9 cellular contexts compared by ENCODE assay signal in genomic region chr5:159179556-159180305, GRCh38. TPM values are rescaled to one million over a fixed set of nuclear protein-coding genes. Genes with fewer than 3 reads are reported as not detected.
A peak's percentile ranks its signal among the peaks of the same experiment; 100 is the strongest.
DNase-seq lines count a peak whose midpoint lies in the region; ATAC-seq and TF ChIP-seq lines count a peak whose summit lies in the region.
"Had no signal": no experiment of that assay in that cellular context is flagged by ENCODE, and none has a peak within 500 bp of the region (broad histone marks: within the 10 kb centered on the region; RNA-seq: fewer than 3 reads in every experiment).

No MANE protein-coding gene starts in this region.

- H3K36me3 Mint-ChIP-seq in activated CD8-positive, alpha-beta memory T cell treated with anti-CD3 and anti-CD28 coated beads, Interleukin-2, amount 10 ng/mL, durations not matched to agents 7 days and 5 days: peaks cover 34% of the 10 kb centered on the region
- H3K36me3 Mint-ChIP-seq in T-helper 17 cell (ENCODE audit: low read depth): peaks cover 2% of the 10 kb centered on the region
- peaks cover 8 to 26% of the 10 kb centered on the region in 2 donors for H3K36me3 Mint-ChIP-seq in stimulated activated naive B cell treated with anti-CD40 and anti-IgM and Interleukin-4, amounts not matched to agents 10 μg/mL and 1 μg/mL and 100 μg/mL, for 72 hours

- no peak overlapping the region for H3K4me3 ChIP-seq in fibroblast of pulmonary artery (replicated peaks; ENCODE audit: low read depth, low read length)

- DNase-seq in activated CD8-positive, alpha-beta memory T cell treated with anti-CD3 and anti-CD28 coated beads, Interleukin-2, amount 10 ng/mL, durations not matched to agents 7 days and 5 days: no peak
- no peak for DNase-seq in activated CD8-positive, alpha-beta memory T cell treated with anti-CD3 and anti-CD28 coated beads, Interleukin-2, amount 50 U/mL, for 4 hours
- no peak for DNase-seq in T-helper 17 cell
- peak; percentile 32 for DNase-seq in fibroblast of pulmonary artery (ENCODE audit: low read depth)
- DNase-seq in stimulated activated naive B cell treated with anti-CD40 and anti-IgM and Interleukin-4, amounts not matched to agents 10 μg/mL and 1 μg/mL and 100 μg/mL, for 72 hours: no peak
- DNase-seq in dedifferentiated amniotic fluid mesenchymal stem cell (ENCODE audit: extremely low spot score): no peak
- no peak for DNase-seq in stimulated activated CD4-positive, alpha-beta T cell treated with anti-CD3 and anti-CD28 coated beads, Interleukin-4, amount 100 ng/mL, for 4 hours
- DNase-seq: AML-193 had no signal

- TF ChIP-seq CTCF in fibroblast of pulmonary artery (IDR thresholded peaks at IDR 0.05; ENCODE audit: low read length, missing control alignments): no peak

- H3K27ac Mint-ChIP-seq in activated CD8-positive, alpha-beta memory T cell treated with anti-CD3 and anti-CD28 coated beads, Interleukin-2, amount 10 ng/mL, durations not matched to agents 7 days and 5 days: peak overlapping the region; percentile 71
- peak overlapping the region; percentile 93 for H3K27ac Mint-ChIP-seq in T-helper 17 cell
- H3K27ac Mint-ChIP-seq in stimulated activated naive B cell treated with anti-CD40 and anti-IgM and Interleukin-4, amounts not matched to agents 10 μg/mL and 1 μg/mL and 100 μg/mL, for 72 hours: peak overlapping the region; percentile 96

- H3K9me3 Mint-ChIP-seq in activated CD8-positive, alpha-beta memory T cell treated with anti-CD3 and anti-CD28 coated beads, Interleukin-2, amount 10 ng/mL, durations not matched to agents 7 days and 5 days (ENCODE audit: low read depth): no peaks in the 10 kb centered on the region
- H3K9me3 Mint-ChIP-seq in stimulated activated naive B cell treated with anti-CD40 and anti-IgM and Interleukin-4, amounts not matched to agents 10 μg/mL and 1 μg/mL and 100 μg/mL, for 72 hours: no peaks in the 10 kb centered on the region

- H3K9me3 ChIP-seq in T-helper 17 cell (ENCODE audit: control insufficient read depth, low read length, poor library complexity, severe bottlenecking): no peaks in the 10 kb centered on the region

- no peak for ATAC-seq in activated CD8-positive, alpha-beta memory T cell treated with anti-CD3 and anti-CD28 coated beads, Interleukin-2, amount 10 ng/mL, durations not matched to agents 7 days and 5 days
- ATAC-seq in T-helper 17 cell (no peak), HG02938 (IDR thresholded peaks at IDR 0.05; ENCODE audit: unreplicated experiment) (no peak)
- no peak for ATAC-seq in stimulated activated naive B cell treated with anti-CD40 and anti-IgM and Interleukin-4, amounts not matched to agents 10 μg/mL and 1 μg/mL and 100 μg/mL, for 72 hours (replicated peaks)

- H3K4me3 Mint-ChIP-seq in activated CD8-positive, alpha-beta memory T cell treated with anti-CD3 and anti-CD28 coated beads, Interleukin-2, amount 10 ng/mL, durations not matched to agents 7 days and 5 days: no peak overlapping the region
- no peak overlapping the region for H3K4me3 Mint-ChIP-seq in T-helper 17 cell
- H3K4me3 Mint-ChIP-seq in stimulated activated naive B cell treated with anti-CD40 and anti-IgM and Interleukin-4, amounts not matched to agents 10 μg/mL and 1 μg/mL and 100 μg/mL, for 72 hours: peak overlapping the region; percentile 50 to 52

- peaks cover 43% of the 10 kb centered on the region for H3K4me1 Mint-ChIP-seq in activated CD8-positive, alpha-beta memory T cell treated with anti-CD3 and anti-CD28 coated beads, Interleukin-2, amount 10 ng/mL, durations not matched to agents 7 days and 5 days
- H3K4me1 Mint-ChIP-seq in T-helper 17 cell: peaks cover 40% of the 10 kb centered on the region
- peaks cover 25 to 66% of the 10 kb centered on the region in 2 donors for H3K4me1 Mint-ChIP-seq in stimulated activated naive B cell treated with anti-CD40 and anti-IgM and Interleukin-4, amounts not matched to agents 10 μg/mL and 1 μg/mL and 100 μg/mL, for 72 hours

- no peaks in the 10 kb centered on the region for H3K27me3 Mint-ChIP-seq in activated CD8-positive, alpha-beta memory T cell treated with anti-CD3 and anti-CD28 coated beads, Interleukin-2, amount 10 ng/mL, durations not matched to agents 7 days and 5 days
- no peaks in the 10 kb centered on the region for H3K27me3 Mint-ChIP-seq in T-helper 17 cell
- no peaks in the 10 kb centered on the region for H3K27me3 Mint-ChIP-seq in stimulated activated naive B cell treated with anti-CD40 and anti-IgM and Interleukin-4, amounts not matched to agents 10 μg/mL and 1 μg/mL and 100 μg/mL, for 72 hours

- CTCF ChIA-PET in activated CD8-positive, alpha-beta memory T cell treated with anti-CD3 and anti-CD28 coated beads, Interleukin-2, amount 10 ng/mL, durations not matched to agents 7 days and 5 days (lab: Charles Lee): interaction anchor here (1.0 kb wide), 1 partner anchor 91 kb away, joined by 3 read pairs; no protein-coding TSS in a partner anchor

RNA-seq across cellular contexts. Expression of gene RNF145, which starts 29.6 kb away (rescaled TPM):
- total RNA-seq in activated CD8-positive, alpha-beta memory T cell treated with anti-CD3 and anti-CD28 coated beads, Interleukin-2, amount 10 ng/mL, durations not matched to agents 7 days and 5 days: 100 to 1,000 TPM in 1 of 2 experiments, 10 to 100 TPM in 1; 93.9 to 111 TPM
- total RNA-seq in T-helper 17 cell: 10 to 100 TPM; 61.1 to 70.5 TPM

Comparison
In these comparisons a context has a peak if more than half of its experiments do, and no peak if none do; other contexts are left out.
1. H3K4me3 Mint-ChIP-seq: peak in stimulated activated naive B cell treated with anti-CD40 and anti-IgM and Interleukin-4, amounts not matched to agents 10 μg/mL and 1 μg/mL and 100 μg/mL, for 72 hours (2 of 2); none in activated CD8-positive, alpha-beta memory T cell treated with anti-CD3 and anti-CD28 coated beads, Interleukin-2, amount 10 ng/mL, durations not matched to agents 7 days and 5 days (single experiment) and T-helper 17 cell (single experiment).
2. Peak in every context shown above with its lines, with median percentiles within 50 percentile points of each other: H3K27ac Mint-ChIP-seq.